ENCODE assay signal across 9 cellular contexts in the genomic region with DNA sequence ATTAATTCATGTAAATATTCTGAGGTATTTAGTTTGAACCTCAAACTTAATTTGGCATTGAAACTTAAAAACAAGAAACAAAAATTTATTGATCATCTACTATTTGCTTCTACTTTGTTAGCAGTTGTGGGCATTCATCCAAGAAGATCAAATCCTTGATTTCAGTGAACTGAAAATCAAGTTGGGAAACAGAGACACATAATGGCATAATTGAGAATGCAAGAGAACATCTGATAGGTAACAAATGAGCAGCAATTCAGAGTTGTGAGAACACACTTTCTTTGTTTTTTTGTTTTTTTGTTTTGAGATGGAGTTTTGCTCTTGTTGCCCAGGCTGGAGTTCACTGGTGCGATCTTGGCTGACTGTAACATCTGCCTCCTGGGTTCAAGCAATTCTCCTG. TPM values are rescaled to one million over a fixed set of nuclear protein-coding genes. Genes with fewer than 3 reads are reported as not detected.
"Had no signal": no experiment of that assay in that cellular context is flagged by ENCODE, and none has a peak within 500 bp of the region (broad histone marks: within the 10 kb centered on the region; RNA-seq: fewer than 3 reads in every experiment).

No MANE protein-coding gene starts in this region.

- H3K27ac ChIP-seq: KMS-11 had no signal

- DNase-seq: H9, HCEC 1CT, KBM-7 had no signal

- H3K4me3 ChIP-seq: GM23338 had no signal

- FAIRE-seq: H1, H54, HTR-8/SVneo had no signal

- ATAC-seq: GM23338 had no signal

RNA-seq across cellular contexts. Expression of a gene that starts 33.9 kb away (rescaled TPM):
- total RNA-seq: HT-29 had no signal
